21 cellular contexts compared by ENCODE assay signal in genomic region chr19:2387367-2388288, GRCh38. TPM values are rescaled to one million over a fixed set of nuclear protein-coding genes. Genes with fewer than 3 reads are reported as not detected.
DNase-seq lines count a peak whose midpoint lies in the region; ATAC-seq and TF ChIP-seq lines count a peak whose summit lies in the region.
"Had no signal": no experiment of that assay in that cellular context is flagged by ENCODE, and none has a peak within 500 bp of the region (broad histone marks: within the 10 kb centered on the region; RNA-seq: fewer than 3 reads in every experiment).

No MANE protein-coding gene starts in this region.

- no peak for ATAC-seq in stimulated activated memory B cell treated with anti-CD40 and anti-IgM and Interleukin-4, amounts not matched to agents 10 μg/mL and 1 μg/mL and 100 μg/mL, for 72 hours
- ATAC-seq in left lung (no peak), heart right ventricle (no peak)
- ATAC-seq: CD8-positive, alpha-beta T cell; PC-3 had no signal

- no peak overlapping the region for H3K4me3 ChIP-seq in left lung
- no peak overlapping the region for H3K4me3 ChIP-seq in heart right ventricle
- H3K4me3 ChIP-seq: SK-N-MC had no signal

- H3K36me3 Mint-ChIP-seq in glutamatergic neuron (ENCODE audit: unreplicated experiment): no peaks in the 10 kb centered on the region
- H3K36me3 Mint-ChIP-seq in stimulated activated memory B cell treated with anti-CD40 and anti-IgM and Interleukin-4, amounts not matched to agents 10 μg/mL and 1 μg/mL and 100 μg/mL, for 72 hours: no peaks in the 10 kb centered on the region
- H3K36me3 Mint-ChIP-seq: CD8-positive, alpha-beta T cell had no signal

- peaks cover 2% of the 10 kb centered on the region for H3K27me3 Mint-ChIP-seq in glutamatergic neuron (ENCODE audit: unreplicated experiment)
- no peaks in the 10 kb centered on the region for H3K27me3 Mint-ChIP-seq in stimulated activated memory B cell treated with anti-CD40 and anti-IgM and Interleukin-4, amounts not matched to agents 10 μg/mL and 1 μg/mL and 100 μg/mL, for 72 hours

- H3K4me1 Mint-ChIP-seq in glutamatergic neuron (ENCODE audit: low read depth, unreplicated experiment): peaks cover 8% of the 10 kb centered on the region
- peaks cover 22% of the 10 kb centered on the region for H3K4me1 Mint-ChIP-seq in stimulated activated memory B cell treated with anti-CD40 and anti-IgM and Interleukin-4, amounts not matched to agents 10 μg/mL and 1 μg/mL and 100 μg/mL, for 72 hours

- 69% methylated on average over 20 of the region's 20 CpGs for WGBS in heart right ventricle, 2 donors

- DNase-seq in DMS 273 (lab: John Stamatoyannopoulos, UW; ENCODE audit: unreplicated experiment): peak; percentile 57
- no peak for DNase-seq in DMS 273 treated with DMSO at 0.1 percent for 48 hours (lab: John Stamatoyannopoulos, UW)
- peak; percentile 44 for DNase-seq in RPMI7951 (ENCODE audit: low read depth)
- peak; percentile 38 for DNase-seq in glutamatergic neuron
- DNase-seq in GM19240 (ENCODE audit: insufficient read length, low spot score): no peak
- DNase-seq in left lung: no peak
- no peak for DNase-seq in heart right ventricle
- DNase-seq: BE2C; CD8-positive, alpha-beta T cell; Kasumi-1; NCI-H1105; NCI-H1694; NCI-H226; NCI-H526 treated with DMSO at 0.1 percent for 48 hours; NK-92 treated with Interleukin-12 subunit alpha and Interleukin-12 subunit beta, amount 100 ng/mL, for 24 hours; PC-3 had no signal

- peaks cover 3% of the 10 kb centered on the region for H3K9me3 Mint-ChIP-seq in glutamatergic neuron (ENCODE audit: unreplicated experiment)
- H3K9me3 Mint-ChIP-seq in stimulated activated memory B cell treated with anti-CD40 and anti-IgM and Interleukin-4, amounts not matched to agents 10 μg/mL and 1 μg/mL and 100 μg/mL, for 72 hours: no peaks in the 10 kb centered on the region
- H3K9me3 Mint-ChIP-seq: CD8-positive, alpha-beta T cell had no signal

- H3K27me3 ChIP-seq in left lung: peaks cover 0 to 51% of the 10 kb centered on the region in 2 donors
- H3K27me3 ChIP-seq in heart right ventricle: peaks cover 0 to 26% (median 8%) of the 10 kb centered on the region in 7 donors
- H3K27me3 ChIP-seq: BE2C had no signal

- intact Hi-C loops in left lung (cut with DNase I): loop anchor here in 1 of 2 donors (10.0 kb wide), 1 partner anchor 113 kb away; no protein-coding TSS in a partner anchor
- intact Hi-C loops in heart right ventricle (cut with DNase I): loop anchor here in 1 of 10 donors (10.0 kb wide), 1 partner anchor 103 kb away; the partner anchor contains the start of gene PEAK3

- H3K27ac Mint-ChIP-seq in glutamatergic neuron (ENCODE audit: unreplicated experiment): peak overlapping the region; percentile 87
- H3K27ac Mint-ChIP-seq in stimulated activated memory B cell treated with anti-CD40 and anti-IgM and Interleukin-4, amounts not matched to agents 10 μg/mL and 1 μg/mL and 100 μg/mL, for 72 hours: peak overlapping the region; percentile 73
- H3K27ac Mint-ChIP-seq: CD8-positive, alpha-beta T cell had no signal

- H3K9me3 ChIP-seq in left lung (no peaks in the 10 kb centered on the region), heart right ventricle (no peaks in the 10 kb centered on the region)

- TF ChIP-seq CTCF in glutamatergic neuron (IDR thresholded peaks at IDR 0.05; ENCODE audit: partially characterized antibody, unreplicated experiment) (no peak), left lung (IDR thresholded peaks at IDR 0.05) (no peak), heart right ventricle (IDR thresholded peaks at IDR 0.05) (no peak)

- H3K36me3 ChIP-seq in left lung (no peaks in the 10 kb centered on the region), heart right ventricle (no peaks in the 10 kb centered on the region)
- H3K36me3 ChIP-seq: BE2C had no signal

- no peak overlapping the region for H3K27ac ChIP-seq in left lung
- no peak overlapping the region for H3K27ac ChIP-seq in heart right ventricle
- H3K27ac ChIP-seq: 22Rv1, SK-N-MC had no signal

- H3K4me1 ChIP-seq in left lung: peaks cover 0 to 18% of the 10 kb centered on the region in 2 donors
- H3K4me1 ChIP-seq in heart right ventricle: peaks cover 0 to 13% (median 3%) of the 10 kb centered on the region in 9 donors

- H3K4me3 Mint-ChIP-seq in glutamatergic neuron (ENCODE audit: unreplicated experiment): no peak overlapping the region
- H3K4me3 Mint-ChIP-seq in stimulated activated memory B cell treated with anti-CD40 and anti-IgM and Interleukin-4, amounts not matched to agents 10 μg/mL and 1 μg/mL and 100 μg/mL, for 72 hours: no peak overlapping the region
- H3K4me3 Mint-ChIP-seq: CD8-positive, alpha-beta T cell had no signal

RNA-seq across cellular contexts. Expression of gene TMPRSS9, which starts 27.6 kb away (rescaled TPM):
- 0.10 TPM in 1 of 2 replicates, not detected in the other for total RNA-seq in RPMI7951 (2014; rRNA removed; shearing (Covaris generic))
- total RNA-seq in glutamatergic neuron (ENCODE audit: unreplicated experiment) (0.29 TPM), left lung (not detected), heart right ventricle (not detected)
- polyA plus RNA-seq in heart right ventricle: under 1 TPM in 1 of 2 donors, not detected in 1; 0.01 TPM
- total RNA-seq: CD8-positive, alpha-beta T cell; Daoy; PC-3 had no signal
- polyA plus RNA-seq: AG04450 had no signal

RNA-seq across cellular contexts. Expression of gene TIMM13, which starts 39.8 kb away (rescaled TPM):
- total RNA-seq in RPMI7951 (2014; rRNA removed; shearing (Covaris generic)): 47.9 and 71.4 TPM in 2 replicates
- 91.5 TPM for total RNA-seq in glutamatergic neuron (ENCODE audit: unreplicated experiment)
- 10 to 100 TPM; 69.1 to 98.0 TPM for total RNA-seq in left lung
- total RNA-seq in heart right ventricle: 10 to 100 TPM; 54.2 to 94.2 (median 64.9) TPM
- 100 to 1,000 TPM in 1 of 2 donors, 10 to 100 TPM in 1; 79.6 to 116 TPM for polyA plus RNA-seq in heart right ventricle

RNA-seq across cellular contexts. Expression of gene SPPL2B, which starts 59.1 kb away (rescaled TPM):
- total RNA-seq in RPMI7951 (2014; rRNA removed; shearing (Covaris generic)): 12.1 and 15.1 TPM in 2 replicates
- total RNA-seq in glutamatergic neuron (ENCODE audit: unreplicated experiment) (166 TPM), left lung (10 to 100 TPM; 47.5 to 60.7 TPM), heart right ventricle (10 to 100 TPM; 18.7 to 34.1 (median 21.2) TPM)
- polyA plus RNA-seq in heart right ventricle: 10 to 100 TPM; 17.8 to 69.7 TPM

RNA-seq across cellular contexts. Expression of gene LSM7, which starts 59.2 kb away (rescaled TPM):
- total RNA-seq in RPMI7951 (2014; rRNA removed; shearing (Covaris generic)): 343 and 390 TPM in 2 replicates
- total RNA-seq in glutamatergic neuron (ENCODE audit: unreplicated experiment) (105 TPM), left lung (10 to 100 TPM; 59.3 to 70.1 TPM), heart right ventricle (10 to 100 TPM; 29.0 to 48.6 (median 35.2) TPM)
- polyA plus RNA-seq in heart right ventricle: 100 to 1,000 TPM; 209 to 277 TPM

Comparison
In these comparisons a context has a peak if more than half of its experiments do, and no peak if none do; other contexts are left out.
1. DNase-seq: peak in DMS 273 (single experiment), RPMI7951 (single experiment) and glutamatergic neuron (single experiment); none in DMS 273 treated with DMSO at 0.1 percent for 48 hours (single experiment), GM19240 (single experiment), left lung (0 of 2) and heart right ventricle (0 of 2).